In the genomic region with DNA sequence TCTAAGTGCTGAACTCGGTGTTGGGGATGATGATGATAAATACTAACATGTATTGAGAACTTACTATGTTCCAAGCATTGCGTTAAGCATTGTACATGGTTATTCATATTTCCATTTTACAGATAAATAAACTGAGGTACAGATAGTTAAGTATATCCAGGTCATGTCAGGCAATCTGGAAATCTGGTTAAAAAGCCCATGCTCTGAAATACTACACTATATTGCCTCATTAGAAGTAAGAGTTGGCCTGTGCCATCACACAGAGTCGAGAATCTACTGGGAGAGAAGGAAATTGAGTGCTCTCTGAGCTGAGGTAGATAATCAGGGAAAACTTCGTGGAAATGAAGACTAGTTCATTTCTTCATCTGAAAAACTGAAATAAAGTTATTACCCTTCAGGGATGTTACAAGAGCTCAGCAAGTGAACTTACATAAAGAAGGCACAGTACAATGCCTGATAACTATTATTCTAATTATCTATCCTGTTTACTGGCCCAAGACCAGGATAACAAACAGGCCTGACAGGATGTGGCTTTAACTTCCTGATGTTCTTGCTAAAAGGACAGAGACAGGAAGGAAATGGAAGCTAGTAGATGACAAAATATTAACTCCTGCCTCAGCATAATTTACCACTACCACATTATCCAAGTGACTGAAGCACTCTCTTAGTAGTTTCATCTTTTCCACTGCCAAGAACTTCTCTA, we compare ENCODE assay signal across 9 cellular contexts.
DNase-seq lines count a peak whose midpoint lies in the region; ATAC-seq and TF ChIP-seq lines count a peak whose summit lies in the region.
"Had no signal": no experiment of that assay in that cellular context is flagged by ENCODE, and none has a peak within 500 bp of the region (broad histone marks: within the 10 kb centered on the region; RNA-seq: fewer than 3 reads in every experiment).

No MANE protein-coding gene starts in this region.

- ATAC-seq in activated CD8-positive, alpha-beta memory T cell treated with anti-CD3 and anti-CD28 coated beads, Interleukin-2, amount 10 ng/mL, durations not matched to agents 7 days and 5 days = no peak
- peak; percentile 71 to 74 for ATAC-seq in left cardiac atrium

- peaks cover 33% of the 10 kb centered on the region for H3K36me3 Mint-ChIP-seq in activated CD8-positive, alpha-beta memory T cell treated with anti-CD3 and anti-CD28 coated beads, Interleukin-2, amount 10 ng/mL, durations not matched to agents 7 days and 5 days
- peaks cover 32% of the 10 kb centered on the region for H3K36me3 Mint-ChIP-seq in T-helper 2 cell treated with Interferon-gamma antibody and Interleukin-4, amounts not matched to agents 5 μg/mL and 100 μg/mL, for 36 hours (ENCODE audit: low read depth)

- H3K4me1 ChIP-seq in thyroid gland = peaks cover 0 to 9% of the 10 kb centered on the region in 2 donors

- no peaks in the 10 kb centered on the region for H3K9me3 ChIP-seq in thyroid gland

- H3K4me1 Mint-ChIP-seq in activated CD8-positive, alpha-beta memory T cell treated with anti-CD3 and anti-CD28 coated beads, Interleukin-2, amount 10 ng/mL, durations not matched to agents 7 days and 5 days = peaks cover 23% of the 10 kb centered on the region
- H3K4me1 Mint-ChIP-seq in T-helper 2 cell treated with Interferon-gamma antibody and Interleukin-4, amounts not matched to agents 5 μg/mL and 100 μg/mL, for 36 hours (ENCODE audit: low read depth) = peaks cover 27% of the 10 kb centered on the region

- H3K27ac ChIP-seq in thyroid gland = peak overlapping the region in 2 of 3 donors; percentile 38 to 48

- H3K27me3 Mint-ChIP-seq in activated CD8-positive, alpha-beta memory T cell treated with anti-CD3 and anti-CD28 coated beads, Interleukin-2, amount 10 ng/mL, durations not matched to agents 7 days and 5 days = no peaks in the 10 kb centered on the region
- no peaks in the 10 kb centered on the region for H3K27me3 Mint-ChIP-seq in T-helper 2 cell treated with Interferon-gamma antibody and Interleukin-4, amounts not matched to agents 5 μg/mL and 100 μg/mL, for 36 hours (ENCODE audit: low read depth)

- 84 to 86% methylated on average over 4 of the region's 4 CpGs for WGBS in thyroid gland, 2 donors

- no peak overlapping the region for H3K4me3 Mint-ChIP-seq in activated CD8-positive, alpha-beta memory T cell treated with anti-CD3 and anti-CD28 coated beads, Interleukin-2, amount 10 ng/mL, durations not matched to agents 7 days and 5 days
- peak overlapping the region; percentile 62 for H3K4me3 Mint-ChIP-seq in T-helper 2 cell treated with Interferon-gamma antibody and Interleukin-4, amounts not matched to agents 5 μg/mL and 100 μg/mL, for 36 hours

- DNase-seq in activated CD8-positive, alpha-beta memory T cell treated with anti-CD3 and anti-CD28 coated beads, Interleukin-2, amount 10 ng/mL, durations not matched to agents 7 days and 5 days = no peak
- no peak for DNase-seq in activated CD8-positive, alpha-beta memory T cell treated with anti-CD3 and anti-CD28 coated beads, Interleukin-2, amount 50 U/mL, for 4 hours
- DNase-seq in T-helper 2 cell treated with Interferon-gamma antibody and Interleukin-4, amounts not matched to agents 5 μg/mL and 100 μg/mL, for 36 hours (ENCODE audit: low spot score) = no peak
- DNase-seq in left cardiac atrium (no peak), thyroid gland (no peak), G401 (ENCODE audit: low spot score) (no peak), ecto neural progenitor cell (ENCODE audit: low spot score) (no peak), putamen (ENCODE audit: low spot score) (no peak)
- DNase-seq: H7 had no signal

- CTCF ChIA-PET in activated CD8-positive, alpha-beta memory T cell treated with anti-CD3 and anti-CD28 coated beads, Interleukin-2, amount 10 ng/mL, durations not matched to agents 7 days and 5 days (lab: Charles Lee) = no interaction called here

- H3K36me3 ChIP-seq in thyroid gland = peaks cover 0 to 4% of the 10 kb centered on the region in 2 donors

- in situ Hi-C loops in G401 (cut with HindIII; ENCODE audit: low sequenced_read_pairs) = no loop called here

- no peak for TF ChIP-seq CTCF in thyroid gland (IDR thresholded peaks at IDR 0.05)

- no peaks in the 10 kb centered on the region for H3K9me3 Mint-ChIP-seq in activated CD8-positive, alpha-beta memory T cell treated with anti-CD3 and anti-CD28 coated beads, Interleukin-2, amount 10 ng/mL, durations not matched to agents 7 days and 5 days (ENCODE audit: low read depth)
- H3K9me3 Mint-ChIP-seq in T-helper 2 cell treated with Interferon-gamma antibody and Interleukin-4, amounts not matched to agents 5 μg/mL and 100 μg/mL, for 36 hours = no peaks in the 10 kb centered on the region

- H3K27ac Mint-ChIP-seq in activated CD8-positive, alpha-beta memory T cell treated with anti-CD3 and anti-CD28 coated beads, Interleukin-2, amount 10 ng/mL, durations not matched to agents 7 days and 5 days = peak overlapping the region; percentile 13
- peak overlapping the region; percentile 72 for H3K27ac Mint-ChIP-seq in T-helper 2 cell treated with Interferon-gamma antibody and Interleukin-4, amounts not matched to agents 5 μg/mL and 100 μg/mL, for 36 hours

- TF ChIP-seq POLR2A in thyroid gland (IDR thresholded peaks at IDR 0.05) = no peak

- H3K4me3 ChIP-seq in thyroid gland (replicated peaks in 1 of 3) = no peak overlapping the region

- H3K27me3 ChIP-seq in thyroid gland = no peaks in the 10 kb centered on the region

- intact Hi-C loops in left cardiac atrium (cut with DNase I) (no loop called here), thyroid gland (cut with DNase I) (no loop called here)
